ENCODE assay signal across 8 cellular contexts in genomic region chr10:114703377-114704125, GRCh38. TPM values are rescaled to one million over a fixed set of nuclear protein-coding genes. Genes with fewer than 3 reads are reported as not detected.
DNase-seq lines count a peak whose midpoint lies in the region; ATAC-seq and TF ChIP-seq lines count a peak whose summit lies in the region.

No MANE protein-coding gene starts in this region.

- H3K36me3 ChIP-seq in heart right ventricle (no peaks in the 10 kb centered on the region), thoracic aorta (no peaks in the 10 kb centered on the region)

- H3K4me1 ChIP-seq in heart right ventricle (peaks cover 0 to 59% (median 26%) of the 10 kb centered on the region in 9 donors), thoracic aorta (ENCODE audit: control insufficient read depth in 1 of 2, low read depth in 2 of 2) (peaks cover 2 to 5% of the 10 kb centered on the region in 2 donors)

- WGBS in heart right ventricle, 2 donors = 32 to 37% methylated on average over 6 of the region's 6 CpGs

- H3K27me3 ChIP-seq in heart right ventricle = no peaks in the 10 kb centered on the region
- H3K27me3 ChIP-seq in thoracic aorta (replicated peaks; ENCODE audit: insufficient read depth) = no peaks in the 10 kb centered on the region

- H3K4me3 ChIP-seq in GM12875 (ENCODE audit: low read depth, low read length) = no peak overlapping the region
- no peak overlapping the region for H3K4me3 ChIP-seq in heart right ventricle
- H3K4me3 ChIP-seq in thoracic aorta = no peak overlapping the region

- DNase-seq in ACHN (peak; percentile 64), SW480 (ENCODE audit: low spot score) (peak; percentile 40), heart right ventricle (no peak), thoracic aorta (ENCODE audit: low spot score) (no peak), MV-4-11 (lab: John Stamatoyannopoulos, UW) (no peak), mucosa of gallbladder (ENCODE audit: low spot score) (no peak)

- TF ChIP-seq CTCF in GM12875 (IDR thresholded peaks at IDR 0.05; ENCODE audit: borderline replicate concordance, insufficient read depth, low read depth, low read length) = peak; percentile 59; the same call in 1 of the 2 replicates
- peak; percentile 31 to 76 (median 62) for TF ChIP-seq CTCF in heart right ventricle (IDR thresholded peaks at IDR 0.05)
- TF ChIP-seq CTCF in thoracic aorta (IDR thresholded peaks at IDR 0.05) = peak; percentile 60

- intact Hi-C loops in heart right ventricle (cut with DNase I) = loop anchor here in 4 of 10 donors (5.0 to 10.0 kb wide), 5 partner anchors 61 to 231 kb away; no protein-coding TSS in a partner anchor

- ATAC-seq in heart right ventricle (peak in 7 of 8 donors; percentile 32 to 54 (median 42)), thoracic aorta (ENCODE audit: insufficient number of reproducible peaks, low FRiP score, low read depth) (no peak), GM18519 (IDR thresholded peaks at IDR 0.05; ENCODE audit: low FRiP score, unreplicated experiment) (no peak)

- in situ Hi-C loops in ACHN (cut with HindIII; ENCODE audit: low pct_ligation_motif_present, low pct_unique_long_range_greater_than_20kb, low sequenced_read_pairs) = no loop called here

- H3K9me3 ChIP-seq in heart right ventricle (peaks cover 0 to 15% (median 0%) of the 10 kb centered on the region in 11 donors), thoracic aorta (no peaks in the 10 kb centered on the region)

- H3K27ac ChIP-seq in heart right ventricle (peak overlapping the region in 2 of 10 donors; percentile 27 to 38), thoracic aorta (no peak overlapping the region)

RNA-seq across cellular contexts. Expression of gene ABLIM1, which starts 45.5 kb away (rescaled TPM):
- 100 to 1,000 TPM; 522 to 816 (median 606) TPM for total RNA-seq in heart right ventricle
- polyA plus RNA-seq in heart right ventricle = 100 to 1,000 TPM; 119 to 363 TPM
- total RNA-seq in thoracic aorta = 100 to 1,000 TPM in 1 of 2 donors, 10 to 100 TPM in 1; 47.5 to 111 TPM
- total RNA-seq in mucosa of gallbladder = 103 TPM

Comparison
In these comparisons a context has a peak if more than half of its experiments do, and no peak if none do; other contexts are left out.
1. DNase-seq: peak in ACHN (single experiment) and SW480 (single experiment); none in heart right ventricle (0 of 2), thoracic aorta (single experiment), MV-4-11 (single experiment) and mucosa of gallbladder (single experiment).
2. ATAC-seq: peak in heart right ventricle (7 of 8); none in thoracic aorta (single experiment) and GM18519 (single experiment).
3. Peak in every context shown above with its lines, with median percentiles within 50 percentile points of each other: CTCF ChIP-seq.